17 cellular contexts compared by ENCODE assay signal in genomic region chr4:30385650-30386049, GRCh38.
"Had no signal": no experiment of that assay in that cellular context is flagged by ENCODE, and none has a peak within 500 bp of the region (broad histone marks: within the 10 kb centered on the region; RNA-seq: fewer than 3 reads in every experiment).

No MANE protein-coding gene starts in this region.

- H3K9me3 Mint-ChIP-seq: effector memory CD8-positive, alpha-beta T cell; type B pancreatic cell had no signal

- H3K27ac Mint-ChIP-seq: activated CD4-positive, alpha-beta T cell treated with anti-CD3 and anti-CD28 coated beads, Interleukin-2, amount 10 ng/mL, durations not matched to agents 7 days and 5 days; activated naive CD8-positive, alpha-beta T cell treated with anti-CD3 and anti-CD28 coated beads, Interleukin-2, amount 10 ng/mL, durations not matched to agents 7 days and 5 days; activated T-cell treated with anti-CD3 and anti-CD28 coated beads, Interleukin-2, amount 50 U/mL, for 72 hours; effector memory CD8-positive, alpha-beta T cell; naive B cell; neural progenitor cell; stimulated activated naive CD8-positive, alpha-beta T cell treated with anti-CD3 and anti-CD28 coated beads, Interleukin-15, amount 100 ng/mL, for 72 hours; type B pancreatic cell; WTC11 had no signal

- H3K36me3 ChIP-seq: brain microvascular endothelial cell, gastroesophageal sphincter, neural progenitor cell, right lobe of liver had no signal

- H3K27ac ChIP-seq: brain microvascular endothelial cell, gastroesophageal sphincter, neural progenitor cell, right lobe of liver had no signal

- DNase-seq: activated CD4-positive, alpha-beta T cell treated with anti-CD3 and anti-CD28 coated beads, Interleukin-2, amount 10 ng/mL, durations not matched to agents 7 days and 5 days; activated CD8-positive, alpha-beta memory T cell treated with anti-CD3 and anti-CD28 coated beads, Interleukin-2, amount 50 U/mL, for 48 hours; activated naive CD8-positive, alpha-beta T cell treated with anti-CD3 and anti-CD28 coated beads, Interleukin-2, amount 10 ng/mL, durations not matched to agents 7 days and 5 days; activated T-cell treated with anti-CD3 and anti-CD28 coated beads, Interleukin-2, amount 50 U/mL, for 72 hours; anterior cingulate cortex; effector memory CD8-positive, alpha-beta T cell; erythroblast; naive B cell; right lobe of liver; stimulated activated naive CD8-positive, alpha-beta T cell treated with anti-CD3 and anti-CD28 coated beads, Interleukin-15, amount 100 ng/mL, for 72 hours; T-helper 1 cell had no signal

- H3K9me3 ChIP-seq: gastroesophageal sphincter, right lobe of liver had no signal

- FAIRE-seq: islet of Langerhans had no signal

- H3K27me3 ChIP-seq: brain microvascular endothelial cell, gastroesophageal sphincter, neural progenitor cell, right lobe of liver had no signal

- H3K4me1 Mint-ChIP-seq: activated CD4-positive, alpha-beta T cell treated with anti-CD3 and anti-CD28 coated beads, Interleukin-2, amount 10 ng/mL, durations not matched to agents 7 days and 5 days; activated naive CD8-positive, alpha-beta T cell treated with anti-CD3 and anti-CD28 coated beads, Interleukin-2, amount 10 ng/mL, durations not matched to agents 7 days and 5 days; naive B cell; neural progenitor cell; stimulated activated naive CD8-positive, alpha-beta T cell treated with anti-CD3 and anti-CD28 coated beads, Interleukin-15, amount 100 ng/mL, for 72 hours had no signal

- H3K4me3 ChIP-seq: gastroesophageal sphincter, neural progenitor cell, right lobe of liver had no signal

- H3K36me3 Mint-ChIP-seq: activated naive CD8-positive, alpha-beta T cell treated with anti-CD3 and anti-CD28 coated beads, Interleukin-2, amount 10 ng/mL, durations not matched to agents 7 days and 5 days; naive B cell; neural progenitor cell; type B pancreatic cell; WTC11 had no signal

- H3K4me1 ChIP-seq: gastroesophageal sphincter, neural progenitor cell, right lobe of liver had no signal

- H3K27me3 Mint-ChIP-seq: activated CD4-positive, alpha-beta T cell treated with anti-CD3 and anti-CD28 coated beads, Interleukin-2, amount 10 ng/mL, durations not matched to agents 7 days and 5 days; activated naive CD8-positive, alpha-beta T cell treated with anti-CD3 and anti-CD28 coated beads, Interleukin-2, amount 10 ng/mL, durations not matched to agents 7 days and 5 days; effector memory CD8-positive, alpha-beta T cell; naive B cell; stimulated activated naive CD8-positive, alpha-beta T cell treated with anti-CD3 and anti-CD28 coated beads, Interleukin-15, amount 100 ng/mL, for 72 hours; type B pancreatic cell had no signal

- H3K4me3 Mint-ChIP-seq: activated CD4-positive, alpha-beta T cell treated with anti-CD3 and anti-CD28 coated beads, Interleukin-2, amount 10 ng/mL, durations not matched to agents 7 days and 5 days; activated naive CD8-positive, alpha-beta T cell treated with anti-CD3 and anti-CD28 coated beads, Interleukin-2, amount 10 ng/mL, durations not matched to agents 7 days and 5 days; activated T-cell treated with anti-CD3 and anti-CD28 coated beads, Interleukin-2, amount 50 U/mL, for 72 hours; effector memory CD8-positive, alpha-beta T cell; naive B cell; neural progenitor cell; stimulated activated naive CD8-positive, alpha-beta T cell treated with anti-CD3 and anti-CD28 coated beads, Interleukin-15, amount 100 ng/mL, for 72 hours; type B pancreatic cell; WTC11 had no signal
